In genomic region chr1:167220537-167221125, GRCh38 we compare ENCODE assay signal across 8 cellular contexts. TPM values are rescaled to one million over a fixed set of nuclear protein-coding genes. Genes with fewer than 3 reads are reported as not detected.
DNase-seq lines count a peak whose midpoint lies in the region; TF ChIP-seq lines count a peak whose summit lies in the region.

Gene POU2F1 (plus strand): TSS chr1:167220886. CDS start chr1:167220898, 12 bp downstream.

- H3K9me3 Mint-ChIP-seq in nephron, result peaks cover 5% of the 10 kb centered on the region
- H3K9me3 Mint-ChIP-seq in stimulated activated naive CD8-positive, alpha-beta T cell treated with anti-CD3 and anti-CD28 coated beads, Interleukin-15, Interleukin-2, amounts not matched to agents 100 ng/mL and 50 ng/mL, for 24 hours, result no peaks in the 10 kb centered on the region

- H3K4me2 ChIP-seq in Loucy (ENCODE audit: low read depth, low read length, poor library complexity, severe bottlenecking), result peak within 1 kb of the TSS; percentile 95

- H3K4me3 Mint-ChIP-seq in nephron, result peak within 1 kb of the TSS; percentile 95 to 99 (median 95)
- H3K4me3 Mint-ChIP-seq in stimulated activated naive CD8-positive, alpha-beta T cell treated with anti-CD3 and anti-CD28 coated beads, Interleukin-15, Interleukin-2, amounts not matched to agents 100 ng/mL and 50 ng/mL, for 24 hours, result peak within 1 kb of the TSS; percentile 95

- peaks cover 14% of the 10 kb centered on the region for H3F3A ChIP-seq in Loucy (ENCODE audit: low read depth)

- H2AFZ ChIP-seq in Loucy (ENCODE audit: low read length), result peak within 1 kb of the TSS; percentile 96

- H3K27me3 ChIP-seq in H7 (ENCODE audit: control insufficient read depth, insufficient read depth, low read length) (no peaks in the 10 kb centered on the region), Loucy (ENCODE audit: insufficient read depth, low read length, poor library complexity, severe bottlenecking) (no peaks in the 10 kb centered on the region)

- H3K27ac Mint-ChIP-seq in nephron, result peak within 1 kb of the TSS; percentile 79 to 100 (median 93)
- H3K27ac Mint-ChIP-seq in stimulated activated naive CD8-positive, alpha-beta T cell treated with anti-CD3 and anti-CD28 coated beads, Interleukin-15, Interleukin-2, amounts not matched to agents 100 ng/mL and 50 ng/mL, for 24 hours, result peak within 1 kb of the TSS; percentile 99

- H3K9me2 ChIP-seq in Loucy (replicated peaks; ENCODE audit: low read depth, low read length), result no peaks in the 10 kb centered on the region

- H3K4me3 ChIP-seq in H7 (ENCODE audit: insufficient read depth, low read depth, low read length), result peak within 1 kb of the TSS; percentile 92
- peak within 1 kb of the TSS; percentile 97 for H3K4me3 ChIP-seq in Loucy (ENCODE audit: low read length, poor library complexity, severe bottlenecking)
- H3K4me3 ChIP-seq in fibroblast of the aortic adventitia (ENCODE audit: low read depth, low read length), result peak within 1 kb of the TSS; percentile 99

- H3K9me3 ChIP-seq in ES-I3 (ENCODE audit: control insufficient read depth, insufficient read depth, low read length), result no peaks in the 10 kb centered on the region
- no peaks in the 10 kb centered on the region for H3K9me3 ChIP-seq in Loucy (ENCODE audit: insufficient read depth, low read depth, low read length)

- H3K79me2 ChIP-seq in Loucy (ENCODE audit: insufficient read depth, low read length), result peaks cover 58% of the 10 kb centered on the region

- TF ChIP-seq CTCF in Loucy (conservative IDR thresholded peaks at IDR 0.05; ENCODE audit: low read length) (peak; percentile 67), fibroblast of the aortic adventitia (IDR thresholded peaks at IDR 0.05; ENCODE audit: insufficient read depth, low read length) (peak; percentile 69), nephron (IDR thresholded peaks at IDR 0.05; ENCODE audit: unreplicated experiment in 3 of 3) (peak; percentile 35 to 57 (median 53))

- DNase-seq in H7 (peak; percentile 94), SHP77 (lab: John Stamatoyannopoulos, UW) (peak; percentile 98 to 99), fibroblast of the aortic adventitia (ENCODE audit: low read depth) (peak; percentile 98)
- DNase-seq in activated effector memory CD4-positive, alpha-beta T cell treated with Interleukin-2 at 50 U/mL for 16 hours, result peak; percentile 99

- H3K4me1 ChIP-seq in ES-I3 (ENCODE audit: insufficient read depth, low read length), result peaks cover 32% of the 10 kb centered on the region
- peaks cover 50% of the 10 kb centered on the region for H3K4me1 ChIP-seq in Loucy (ENCODE audit: insufficient read depth, low read length, poor library complexity, severe bottlenecking)

- peak within 1 kb of the TSS; percentile 100 for H3K9ac ChIP-seq in ES-I3 (ENCODE audit: low read depth, low read length)
- H3K9ac ChIP-seq in Loucy (ENCODE audit: low read depth, low read length, poor library complexity, severe bottlenecking), result peak within 1 kb of the TSS; percentile 91

- H3K36me3 ChIP-seq in ES-I3 (ENCODE audit: insufficient read depth, low read length), result no peaks in the 10 kb centered on the region
- H3K36me3 ChIP-seq in H7 (replicated peaks; ENCODE audit: control insufficient read depth, insufficient read depth, low read length), result no peaks in the 10 kb centered on the region
- no peaks in the 10 kb centered on the region for H3K36me3 ChIP-seq in Loucy (ENCODE audit: insufficient read depth, low read length)

- H4K20me1 ChIP-seq in Loucy (ENCODE audit: insufficient read depth, low read length, poor library complexity, severe bottlenecking), result peaks cover 38% of the 10 kb centered on the region

- peaks cover 25% of the 10 kb centered on the region for H3K4me1 Mint-ChIP-seq in nephron
- H3K4me1 Mint-ChIP-seq in stimulated activated naive CD8-positive, alpha-beta T cell treated with anti-CD3 and anti-CD28 coated beads, Interleukin-15, Interleukin-2, amounts not matched to agents 100 ng/mL and 50 ng/mL, for 24 hours (ENCODE audit: low read depth), result peaks cover 50% of the 10 kb centered on the region

- H3K27me3 Mint-ChIP-seq in nephron (ENCODE audit: low read depth), result no peaks in the 10 kb centered on the region
- H3K27me3 Mint-ChIP-seq in stimulated activated naive CD8-positive, alpha-beta T cell treated with anti-CD3 and anti-CD28 coated beads, Interleukin-15, Interleukin-2, amounts not matched to agents 100 ng/mL and 50 ng/mL, for 24 hours, result no peaks in the 10 kb centered on the region

- no peaks in the 10 kb centered on the region for H3K36me3 Mint-ChIP-seq in nephron (ENCODE audit: low read depth)
- no peaks in the 10 kb centered on the region for H3K36me3 Mint-ChIP-seq in stimulated activated naive CD8-positive, alpha-beta T cell treated with anti-CD3 and anti-CD28 coated beads, Interleukin-15, Interleukin-2, amounts not matched to agents 100 ng/mL and 50 ng/mL, for 24 hours (ENCODE audit: low read depth)

RNA-seq across cellular contexts. Expression of gene POU2F1, which starts in this region (rescaled TPM):
- total RNA-seq in H7 (2014; rRNA removed; shearing (Covaris generic)), result 21.5 and 28.8 TPM in 2 replicates
- total RNA-seq in fibroblast of the aortic adventitia (ENCODE audit: low replicate concordance), result 7.4 and 10.7 TPM in 2 replicates

Comparison
In these comparisons a context has a peak if more than half of its experiments do, and no peak if none do; other contexts are left out.
1. Peak in every context shown above with its lines: DNase-seq and H3K4me3 ChIP-seq.